15 cellular contexts compared by ENCODE assay signal in the genomic region with DNA sequence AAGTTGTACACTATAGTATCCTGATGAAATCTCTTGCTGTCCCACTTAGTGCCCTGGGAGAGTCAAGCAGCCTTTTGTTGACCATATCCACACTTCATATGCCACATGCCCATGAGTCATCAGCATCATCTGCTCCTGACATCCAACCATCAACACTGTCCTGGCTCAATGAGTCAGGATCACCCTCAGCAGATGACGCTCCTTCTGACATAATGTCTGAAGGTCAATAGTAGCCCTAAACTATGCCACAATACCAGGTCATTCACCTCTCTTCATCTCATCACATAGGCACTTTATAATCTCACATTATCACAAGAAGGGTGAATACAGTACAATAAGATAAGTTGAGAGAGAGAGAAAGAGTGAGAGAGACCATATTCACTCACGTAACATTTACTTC.
DNase-seq lines count a peak whose midpoint lies in the region; ATAC-seq, FAIRE-seq and TF ChIP-seq lines count a peak whose summit lies in the region.
"Had no signal": no experiment of that assay in that cellular context is flagged by ENCODE, and none has a peak within 500 bp of the region (broad histone marks: within the 10 kb centered on the region; RNA-seq: fewer than 3 reads in every experiment).

No MANE protein-coding gene starts in this region.

- H3K56ac ChIP-seq in IMR-90 (ENCODE audit: extremely low read depth, insufficient read depth, low read length), result no peak overlapping the region

- H2BK20ac ChIP-seq in IMR-90 (ENCODE audit: low read depth, low read length), result no peak overlapping the region

- H2BK120ac ChIP-seq in IMR-90 (ENCODE audit: low read depth, low read length), result no peak overlapping the region

- no peak overlapping the region for H2BK15ac ChIP-seq in IMR-90 (ENCODE audit: low read depth, low read length)

- H3K4ac ChIP-seq in IMR-90 (ENCODE audit: low read depth, low read length), result no peak overlapping the region

- no peak overlapping the region for H4K91ac ChIP-seq in IMR-90 (ENCODE audit: insufficient read depth, low read depth, low read length)

- no peak overlapping the region for H2BK5ac ChIP-seq in IMR-90 (ENCODE audit: low read depth, low read length, poor library complexity, severe bottlenecking)

- no peak for FAIRE-seq in D721Med (lab: Jason Lieb, UNC)
- FAIRE-seq: GM12878 had no signal

- no CpG with 5 or more reads among the region's 2 CpGs for WGBS in IMR-90 (ENCODE audit: extremely low coverage in 2 of 2, insufficient read length in 1 of 2), 2 experiments

- H3K4me3 Mint-ChIP-seq in activated naive CD4-positive, alpha-beta T cell treated with anti-CD3 and anti-CD28 coated beads, Interleukin-2, amount 10 ng/mL, durations not matched to agents 7 days and 5 days, result no peak overlapping the region
- H3K4me3 Mint-ChIP-seq: memory B cell had no signal

- no peaks in the 10 kb centered on the region for H3K79me1 ChIP-seq in IMR-90 (ENCODE audit: low read depth in 1 of 2, low read length in 2 of 2)

- no peaks in the 10 kb centered on the region for H3K9me1 ChIP-seq in IMR-90 (ENCODE audit: insufficient read depth, low read length)

- ATAC-seq in IMR-90 (ENCODE audit: low read depth), result peak; percentile 42
- ATAC-seq: GM12878 had no signal

- H4K8ac ChIP-seq in IMR-90 (ENCODE audit: low read depth in 2 of 2, low read length in 2 of 2), result no peak overlapping the region

- H3K4me2 ChIP-seq in IMR-90 (ENCODE audit: low read depth, low read length), result no peak overlapping the region
- H3K4me2 ChIP-seq: BLaER1 had no signal

- intact Hi-C loops in IMR-90 (cut with micrococcal nuclease), result no loop called here

- H3K36me3 ChIP-seq in IMR-90 (ENCODE audit: control insufficient read depth, insufficient read depth, low read length), result no peaks in the 10 kb centered on the region
- H3K36me3 ChIP-seq: BLaER1, esophagus muscularis mucosa had no signal

- H3K9ac ChIP-seq in IMR-90 (ENCODE audit: low read depth, low read length), result no peak overlapping the region
- H3K9ac ChIP-seq: BLaER1 had no signal

- H3K9me3 ChIP-seq in IMR-90 (ENCODE audit: control insufficient read depth, insufficient read depth, low read length), result no peaks in the 10 kb centered on the region
- H3K9me3 ChIP-seq: BLaER1, esophagus muscularis mucosa had no signal

- TF ChIP-seq RAD21 in IMR-90 (IDR thresholded peaks at IDR 0.05; ENCODE audit: low read length), result no peak

- in situ Hi-C loops in IMR-90 (cut with MboI; ENCODE audit: low sequenced_read_pairs), result no loop called here
- in situ Hi-C loops in astrocyte of the spinal cord (cut with HindIII; ENCODE audit: low sequenced_read_pairs), result no loop called here

- H3K4me3 ChIP-seq in IMR-90 (ENCODE audit: insufficient read depth, low read depth, low read length), result no peak overlapping the region
- H3K4me3 ChIP-seq in astrocyte of the spinal cord (ENCODE audit: low read depth, low read length), result no peak overlapping the region
- H3K4me3 ChIP-seq: BLaER1, esophagus muscularis mucosa, GM12878, skin epidermis had no signal

- H3K27me3 ChIP-seq in IMR-90 (ENCODE audit: control insufficient read depth, insufficient read depth, low read length), result no peaks in the 10 kb centered on the region
- H3K27me3 ChIP-seq: BLaER1, esophagus muscularis mucosa had no signal

- no peaks in the 10 kb centered on the region for H3K36me3 Mint-ChIP-seq in activated naive CD4-positive, alpha-beta T cell treated with anti-CD3 and anti-CD28 coated beads, Interleukin-2, amount 10 ng/mL, durations not matched to agents 7 days and 5 days
- H3K36me3 Mint-ChIP-seq: memory B cell had no signal

- H2AFZ ChIP-seq in IMR-90 (replicated peaks; ENCODE audit: low read length, poor library complexity), result no peak overlapping the region

- POLR2A ChIA-PET in IMR-90 (lab: Charles Lee; ENCODE audit: unreplicated experiment), result no interaction called here

- H3K14ac ChIP-seq in IMR-90 (replicated peaks; ENCODE audit: low read depth, low read length), result no peak overlapping the region

- H3K9me3 Mint-ChIP-seq in activated naive CD4-positive, alpha-beta T cell treated with anti-CD3 and anti-CD28 coated beads, Interleukin-2, amount 10 ng/mL, durations not matched to agents 7 days and 5 days, result no peaks in the 10 kb centered on the region
- H3K9me3 Mint-ChIP-seq: memory B cell had no signal

- H3K27me3 Mint-ChIP-seq in activated naive CD4-positive, alpha-beta T cell treated with anti-CD3 and anti-CD28 coated beads, Interleukin-2, amount 10 ng/mL, durations not matched to agents 7 days and 5 days, result no peaks in the 10 kb centered on the region
- H3K27me3 Mint-ChIP-seq: memory B cell had no signal

- CTCF ChIA-PET in IMR-90 (lab: Yijun Ruan, JAX), result interaction anchor here (0.5 to 0.9 kb wide), 4 partner anchors 9 to 1045 kb away, joined by 3 to 5 read pairs (median 4); no protein-coding TSS in a partner anchor
- CTCF ChIA-PET in activated naive CD4-positive, alpha-beta T cell treated with anti-CD3 and anti-CD28 coated beads, Interleukin-2, amount 10 ng/mL, durations not matched to agents 7 days and 5 days (lab: Charles Lee), result no interaction called here

- dilution Hi-C loops in IMR-90 (cut with HindIII; ENCODE audit: low sequenced_read_pairs, unreplicated experiment), result no loop called here

- no peak overlapping the region for H2AK5ac ChIP-seq in IMR-90 (ENCODE audit: low read depth, low read length)

- H3K18ac ChIP-seq in IMR-90 (ENCODE audit: low read depth, low read length), result no peak overlapping the region

- TF ChIP-seq CTCF in IMR-90 (conservative IDR thresholded peaks at IDR 0.05; ENCODE audit: low read depth, low read length) (no peak), astrocyte of the spinal cord (IDR thresholded peaks at IDR 0.05; ENCODE audit: low read depth, low read length) (no peak), D721Med (IDR thresholded peaks at IDR 0.05; ENCODE audit: insufficient read depth, missing control alignments) (no peak)

- peak; percentile 32 for DNase-seq in AG08396 (ENCODE audit: low spot score)
- DNase-seq in IMR-90, result peak; percentile 81
- DNase-seq in astrocyte of the spinal cord (ENCODE audit: low read depth, low spot score), result peak; percentile 64
- DNase-seq in kidney tubule cell (ENCODE audit: low spot score), result peak; percentile 88
- DNase-seq in NK-92 treated with Interleukin-12 subunit alpha and Interleukin-12 subunit beta, amount 100 ng/mL, for 24 hours (lab: John Stamatoyannopoulos, UW), result no peak
- DNase-seq in D721Med (ENCODE audit: insufficient read length, low spot score), result no peak
- DNase-seq in activated naive CD4-positive, alpha-beta T cell treated with anti-CD3 and anti-CD28 coated beads, Interleukin-2, amount 10 ng/mL, durations not matched to agents 7 days and 5 days, result no peak
- DNase-seq in NCI-H524 treated with DMSO at 0.1 percent for 48 hours (lab: John Stamatoyannopoulos, UW), result no peak
- DNase-seq: aorta, KG1 had no signal

- no peak overlapping the region for H3K27ac ChIP-seq in IMR-90 (ENCODE audit: insufficient read depth, low read length)
- H3K27ac ChIP-seq: BLaER1, esophagus muscularis mucosa, skin epidermis had no signal

- H2AK9ac ChIP-seq in IMR-90 (replicated peaks; ENCODE audit: low read depth, low read length, poor library complexity), result no peak overlapping the region

- BruUV-seq in IMR-90 (replicated peaks; lab: Mats Ljungman, UMichigan), result no TSS peak

- H4K20me1 ChIP-seq in IMR-90 (ENCODE audit: insufficient read depth, low read length), result no peaks in the 10 kb centered on the region
- H4K20me1 ChIP-seq: BLaER1 had no signal

- H3K4me1 Mint-ChIP-seq in activated naive CD4-positive, alpha-beta T cell treated with anti-CD3 and anti-CD28 coated beads, Interleukin-2, amount 10 ng/mL, durations not matched to agents 7 days and 5 days, result no peaks in the 10 kb centered on the region
- H3K4me1 Mint-ChIP-seq: memory B cell had no signal

- no peaks in the 10 kb centered on the region for H3K4me1 ChIP-seq in IMR-90 (ENCODE audit: control insufficient read depth, insufficient read depth, low read length)
- H3K4me1 ChIP-seq: BLaER1, esophagus muscularis mucosa had no signal

- H3K23ac ChIP-seq in IMR-90 (ENCODE audit: low read depth, low read length), result no peak overlapping the region

- H4K5ac ChIP-seq in IMR-90 (ENCODE audit: low read depth, low read length), result no peak overlapping the region

- no peak for TF ChIP-seq POLR2A in IMR-90 (IDR thresholded peaks at IDR 0.05; ENCODE audit: low read depth, low read length)

- H3K27ac Mint-ChIP-seq in activated naive CD4-positive, alpha-beta T cell treated with anti-CD3 and anti-CD28 coated beads, Interleukin-2, amount 10 ng/mL, durations not matched to agents 7 days and 5 days, result no peak overlapping the region
- H3K27ac Mint-ChIP-seq: memory B cell had no signal

TF ChIP-seq in IMR-90, 13 proteins besides CTCF, POLR2A, EP300 and RAD21 (continues in another document):
- TF ChIP-seq, protein P1, sequence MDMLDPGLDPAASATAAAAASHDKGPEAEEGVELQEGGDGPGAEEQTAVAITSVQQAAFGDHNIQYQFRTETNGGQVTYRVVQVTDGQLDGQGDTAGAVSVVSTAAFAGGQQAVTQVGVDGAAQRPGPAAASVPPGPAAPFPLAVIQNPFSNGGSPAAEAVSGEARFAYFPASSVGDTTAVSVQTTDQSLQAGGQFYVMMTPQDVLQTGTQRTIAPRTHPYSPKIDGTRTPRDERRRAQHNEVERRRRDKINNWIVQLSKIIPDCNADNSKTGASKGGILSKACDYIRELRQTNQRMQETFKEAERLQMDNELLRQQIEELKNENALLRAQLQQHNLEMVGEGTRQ (IDR thresholded peaks at IDR 0.05; ENCODE audit: low read depth, low read length), result peak; percentile 67
- TF ChIP-seq MXI1 (IDR thresholded peaks at IDR 0.05; ENCODE audit: borderline replicate concordance, low read depth, low read length) (no peak), CHD1 (IDR thresholded peaks at IDR 0.05; ENCODE audit: low read depth, low read length) (no peak), RFX5 (IDR thresholded peaks at IDR 0.05; ENCODE audit: low read depth, low read length) (no peak), SMC3 (IDR thresholded peaks at IDR 0.05; ENCODE audit: low read depth, low read length) (no peak), MAFK (IDR thresholded peaks at IDR 0.05; ENCODE audit: low read depth, low read length) (no peak), BHLHE40 (IDR thresholded peaks at IDR 0.05; ENCODE audit: low read depth, low read length) (0 out of 2 replicates have a peak, but pooled peaks have one; percentile 13), FOS (IDR thresholded peaks at IDR 0.05; ENCODE audit: low read depth, low read length) (peak; percentile 46; the same call in 1 of the 2 replicates), NFE2L2 (IDR thresholded peaks at IDR 0.05; ENCODE audit: low read depth, low read length) (no peak)
- TF ChIP-seq, protein P2, sequence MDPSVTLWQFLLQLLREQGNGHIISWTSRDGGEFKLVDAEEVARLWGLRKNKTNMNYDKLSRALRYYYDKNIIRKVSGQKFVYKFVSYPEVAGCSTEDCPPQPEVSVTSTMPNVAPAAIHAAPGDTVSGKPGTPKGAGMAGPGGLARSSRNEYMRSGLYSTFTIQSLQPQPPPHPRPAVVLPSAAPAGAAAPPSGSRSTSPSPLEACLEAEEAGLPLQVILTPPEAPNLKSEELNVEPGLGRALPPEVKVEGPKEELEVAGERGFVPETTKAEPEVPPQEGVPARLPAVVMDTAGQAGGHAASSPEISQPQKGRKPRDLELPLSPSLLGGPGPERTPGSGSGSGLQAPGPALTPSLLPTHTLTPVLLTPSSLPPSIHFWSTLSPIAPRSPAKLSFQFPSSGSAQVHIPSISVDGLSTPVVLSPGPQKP (IDR thresholded peaks at IDR 0.05; ENCODE audit: borderline replicate concordance, low read depth, low read length), result no peak

Comparison
In these comparisons a context has a peak if more than half of its experiments do, and no peak if none do; other contexts are left out.
1. DNase-seq: peak in AG08396 (single experiment), IMR-90 (single experiment), astrocyte of the spinal cord (single experiment) and kidney tubule cell (single experiment); none in NK-92 treated with Interleukin-12 subunit alpha and Interleukin-12 subunit beta, amount 100 ng/mL, for 24 hours (single experiment), D721Med (single experiment), activated naive CD4-positive, alpha-beta T cell treated with anti-CD3 and anti-CD28 coated beads, Interleukin-2, amount 10 ng/mL, durations not matched to agents 7 days and 5 days (single experiment) and NCI-H524 treated with DMSO at 0.1 percent for 48 hours (single experiment).